29 cellular contexts compared by ENCODE assay signal in the genomic region with DNA sequence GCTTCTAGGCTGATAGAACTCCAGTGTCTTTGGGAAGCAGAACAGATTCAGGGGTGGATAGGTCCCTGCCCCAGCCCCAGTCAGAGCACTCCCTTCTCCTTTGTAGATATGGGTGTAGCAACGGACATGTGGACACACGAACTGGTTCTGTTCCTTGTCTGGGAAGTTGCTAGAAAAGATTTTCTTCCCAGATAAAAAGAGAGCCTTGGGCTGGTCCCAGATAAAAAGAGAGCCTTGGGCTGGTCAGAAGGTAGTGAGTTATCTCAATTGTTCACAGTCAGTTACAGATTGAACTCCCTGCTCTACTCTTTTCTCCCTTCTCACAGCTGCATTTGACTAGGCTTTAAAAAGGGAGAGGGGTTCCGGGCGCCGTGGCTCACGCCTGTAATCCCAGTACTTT. TPM values are rescaled to one million over a fixed set of nuclear protein-coding genes. Genes with fewer than 3 reads are reported as not detected.
A peak's percentile ranks its signal among the peaks of the same experiment; 100 is the strongest.
DNase-seq lines count a peak whose midpoint lies in the region; ATAC-seq and TF ChIP-seq lines count a peak whose summit lies in the region.
"Had no signal": no experiment of that assay in that cellular context is flagged by ENCODE, and none has a peak within 500 bp of the region (broad histone marks: within the 10 kb centered on the region; RNA-seq: fewer than 3 reads in every experiment).

No MANE protein-coding gene starts in this region.

- H4K12ac ChIP-seq in trophoblast cell (ENCODE audit: low read depth, low read length) = no peak overlapping the region

- no TSS peak for BruUV-seq in Caco-2 (replicated peaks; lab: Mats Ljungman, UMichigan)

- H3K36me3 Mint-ChIP-seq in Caco-2 (ENCODE audit: insufficient read depth, unreplicated experiment) = no peaks in the 10 kb centered on the region
- no peaks in the 10 kb centered on the region for H3K36me3 Mint-ChIP-seq in stimulated activated naive B cell treated with anti-CD40 and anti-IgM and Interleukin-4, amounts not matched to agents 10 μg/mL and 1 μg/mL and 100 μg/mL, for 72 hours
- H3K36me3 Mint-ChIP-seq: mesothelial cell of epicardium, naive B cell had no signal

- intact Hi-C loops in Caco-2 (cut with micrococcal nuclease; ENCODE audit: unreplicated experiment) (no loop called here), heart left ventricle (cut with DNase I) (no loop called here)

- CTCF ChIA-PET in Caco-2 (lab: Charles Lee) = interaction anchor here (1.2 to 1.4 kb wide), 2 partner anchors 29 to 53 kb away, joined by 3 to 4 read pairs; a partner anchor contains a TSS

- H3K27me3 ChIP-seq in Caco-2 (replicated peaks; ENCODE audit: control insufficient read depth, insufficient read depth, low read length) (no peaks in the 10 kb centered on the region), trophoblast cell (ENCODE audit: insufficient read depth, low read length) (no peaks in the 10 kb centered on the region), heart left ventricle (no peaks in the 10 kb centered on the region)

- no peak overlapping the region for H3K9ac ChIP-seq in trophoblast cell (ENCODE audit: low read length)

- no peak overlapping the region for H3K18ac ChIP-seq in trophoblast cell (ENCODE audit: low read length)

- ATAC-seq in heart left ventricle = no peak
- ATAC-seq in stimulated activated naive B cell treated with anti-CD40 and anti-IgM and Interleukin-4, amounts not matched to agents 10 μg/mL and 1 μg/mL and 100 μg/mL, for 72 hours (replicated peaks) = no peak
- no peak for ATAC-seq in GM18868 (IDR thresholded peaks at IDR 0.05; ENCODE audit: unreplicated experiment)
- ATAC-seq: activated T-cell treated with anti-CD3 and anti-CD28 coated beads, Interleukin-2, amount 50 U/mL, for 72 hours; effector memory CD8-positive, alpha-beta T cell; heart right ventricle; Panc1; sciatic nerve had no signal

- H2BK5ac ChIP-seq in trophoblast cell (ENCODE audit: low read depth, low read length, poor library complexity) = no peak overlapping the region

- no peaks in the 10 kb centered on the region for H3K27me3 Mint-ChIP-seq in Caco-2 (ENCODE audit: insufficient read depth, unreplicated experiment)
- H3K27me3 Mint-ChIP-seq in stimulated activated naive B cell treated with anti-CD40 and anti-IgM and Interleukin-4, amounts not matched to agents 10 μg/mL and 1 μg/mL and 100 μg/mL, for 72 hours = peaks cover 21 to 25% of the 10 kb centered on the region in 2 donors

- H3K4me3 ChIP-seq in Caco-2 (ENCODE audit: low read depth, low read length) (no peak overlapping the region), trophoblast cell (ENCODE audit: low read depth, low read length) (no peak overlapping the region), heart left ventricle (no peak overlapping the region)
- H3K4me3 ChIP-seq: heart right ventricle, stomach had no signal

- no peak overlapping the region for H2AK5ac ChIP-seq in trophoblast cell (ENCODE audit: low read length)

- H2AFZ ChIP-seq in trophoblast cell (ENCODE audit: insufficient read depth, low read length, poor library complexity) = no peak overlapping the region

- H3K4me1 ChIP-seq in Caco-2 (peaks cover 40% of the 10 kb centered on the region), trophoblast cell (ENCODE audit: control insufficient read depth in 1 of 2, insufficient read depth in 2 of 2, low read length in 2 of 2) (peaks cover 8 to 30% of the 10 kb centered on the region in 2 experiments), heart left ventricle (peaks cover 0 to 14% (median 3%) of the 10 kb centered on the region in 12 donors)

- H3K79me2 ChIP-seq in trophoblast cell (ENCODE audit: control insufficient read depth, insufficient read depth, low read length, poor library complexity) = no peaks in the 10 kb centered on the region

- H3K4me2 ChIP-seq in trophoblast cell (ENCODE audit: low read length) = peak overlapping the region; percentile 9

- H3K4ac ChIP-seq in trophoblast cell (ENCODE audit: low read depth, low read length) = no peak overlapping the region

- POLR2A ChIA-PET in Caco-2 (lab: Charles Lee) = interaction anchor here (0.8 to 1.5 kb wide), 2 partner anchors 9 to 16 kb away, joined by 3 read pairs; no protein-coding TSS in a partner anchor

- H4K8ac ChIP-seq in trophoblast cell (ENCODE audit: low read depth, low read length) = no peak overlapping the region

- peaks cover 27% of the 10 kb centered on the region for H3K4me1 Mint-ChIP-seq in Caco-2 (ENCODE audit: low read depth, unreplicated experiment)
- peaks cover 0 to 6% of the 10 kb centered on the region in 2 donors for H3K4me1 Mint-ChIP-seq in stimulated activated naive B cell treated with anti-CD40 and anti-IgM and Interleukin-4, amounts not matched to agents 10 μg/mL and 1 μg/mL and 100 μg/mL, for 72 hours
- H3K4me1 Mint-ChIP-seq: naive B cell had no signal

- TF ChIP-seq CTCF in Caco-2 (IDR thresholded peaks at IDR 0.05; ENCODE audit: insufficient read depth in 1 of 2, low read depth in 1 of 2, low read length in 1 of 2, severe bottlenecking in 1 of 2, unreplicated experiment in 1 of 2) (no peak), heart left ventricle (IDR thresholded peaks at IDR 0.05) (no peak)

- no peaks in the 10 kb centered on the region for H3K9me3 Mint-ChIP-seq in Caco-2 (ENCODE audit: unreplicated experiment)
- H3K9me3 Mint-ChIP-seq in stimulated activated naive B cell treated with anti-CD40 and anti-IgM and Interleukin-4, amounts not matched to agents 10 μg/mL and 1 μg/mL and 100 μg/mL, for 72 hours = no peaks in the 10 kb centered on the region
- H3K9me3 Mint-ChIP-seq: activated T-cell treated with anti-CD3 and anti-CD28 coated beads, Interleukin-2, amount 50 U/mL, for 72 hours; effector memory CD8-positive, alpha-beta T cell; mesothelial cell of epicardium; naive B cell had no signal

- TF ChIP-seq POLR2A in heart left ventricle (IDR thresholded peaks at IDR 0.05) = no peak

- no peak overlapping the region for H3K27ac Mint-ChIP-seq in Caco-2 (ENCODE audit: unreplicated experiment)
- no peak overlapping the region for H3K27ac Mint-ChIP-seq in stimulated activated naive B cell treated with anti-CD40 and anti-IgM and Interleukin-4, amounts not matched to agents 10 μg/mL and 1 μg/mL and 100 μg/mL, for 72 hours
- H3K27ac Mint-ChIP-seq: activated T-cell treated with anti-CD3 and anti-CD28 coated beads, Interleukin-2, amount 50 U/mL, for 72 hours; effector memory CD8-positive, alpha-beta T cell; mesothelial cell of epicardium had no signal

- H3K14ac ChIP-seq in trophoblast cell (ENCODE audit: low read length) = no peak overlapping the region

- no peaks in the 10 kb centered on the region for H3K9me3 ChIP-seq in Caco-2
- no peaks in the 10 kb centered on the region for H3K9me3 ChIP-seq in trophoblast cell (ENCODE audit: insufficient read depth, low read depth, low read length)
- no peaks in the 10 kb centered on the region for H3K9me3 ChIP-seq in heart left ventricle
- H3K9me3 ChIP-seq: heart right ventricle, neutrophil, stomach had no signal

- no peak overlapping the region for H3K23ac ChIP-seq in trophoblast cell (ENCODE audit: low read length)

- WGBS in trophoblast cell (ENCODE audit: extremely low coverage, insufficient coverage, insufficient read length) = no CpG with 5 or more reads among the region's 6 CpGs
- WGBS in heart left ventricle, 4 donors = 57 to 65% (median 63%) methylated on average over 6 of the region's 6 CpGs

- peak overlapping the region; percentile 37 for H2BK12ac ChIP-seq in trophoblast cell (ENCODE audit: low read length)

- H4K91ac ChIP-seq in trophoblast cell (ENCODE audit: low read depth, low read length) = peak overlapping the region; percentile 73

- H3K27ac ChIP-seq in trophoblast cell (ENCODE audit: low read depth, low read length) = peak overlapping the region; percentile 16
- no peak overlapping the region for H3K27ac ChIP-seq in heart left ventricle
- H3K27ac ChIP-seq: heart right ventricle, neutrophil had no signal

- no peaks in the 10 kb centered on the region for H3K36me3 ChIP-seq in Caco-2 (ENCODE audit: control insufficient read depth, insufficient read depth, low read length)
- H3K36me3 ChIP-seq in trophoblast cell (ENCODE audit: control insufficient read depth in 1 of 2, insufficient read depth in 2 of 2, low read length in 2 of 2) = no peaks in the 10 kb centered on the region
- H3K36me3 ChIP-seq in heart left ventricle = no peaks in the 10 kb centered on the region
- H3K36me3 ChIP-seq: heart right ventricle, neutrophil, stomach had no signal

- H2BK120ac ChIP-seq in trophoblast cell (ENCODE audit: insufficient read depth, low read length, poor library complexity) = no peak overlapping the region

- H3K4me3 Mint-ChIP-seq in Caco-2 (ENCODE audit: unreplicated experiment) = no peak overlapping the region
- no peak overlapping the region for H3K4me3 Mint-ChIP-seq in stimulated activated naive B cell treated with anti-CD40 and anti-IgM and Interleukin-4, amounts not matched to agents 10 μg/mL and 1 μg/mL and 100 μg/mL, for 72 hours
- H3K4me3 Mint-ChIP-seq: activated T-cell treated with anti-CD3 and anti-CD28 coated beads, Interleukin-2, amount 50 U/mL, for 72 hours; effector memory CD8-positive, alpha-beta T cell; mesothelial cell of epicardium; naive B cell had no signal

- DNase-seq in Caco-2 (peak; percentile 44 to 62), OCI-M1 (lab: John Stamatoyannopoulos, UW) (peak; percentile 47), trophoblast cell (peak; percentile 70 to 87), heart left ventricle (no peak)
- DNase-seq in stimulated activated naive B cell treated with anti-CD40 and anti-IgM and Interleukin-4, amounts not matched to agents 10 μg/mL and 1 μg/mL and 100 μg/mL, for 72 hours = no peak
- DNase-seq: activated CD4-positive, alpha-beta T cell treated with anti-CD3 and anti-CD28 coated beads, Interleukin-2, amount 50 U/mL, for 48 hours; activated CD4-positive, CD25-positive, alpha-beta regulatory T cell treated with anti-CD3 and anti-CD28 coated beads, Interleukin-2, amount 50 U/mL, for 72 hours; activated T-cell treated with anti-CD3 and anti-CD28 coated beads, Interleukin-2, amount 50 U/mL, for 72 hours; caudate nucleus; effector memory CD8-positive, alpha-beta T cell; foreskin fibroblast; HCEC 1CT; heart right ventricle; kidney; naive B cell; NCI-H1436 treated with DMSO at 0.1 percent for 48 hours; NCI-H2081 treated with DMSO at 0.1 percent for 48 hours; NCI-H226; NCI-H69; Right ventricle myocardium superior; stimulated activated CD4-positive, alpha-beta T cell treated with anti-CD3 and anti-CD28 coated beads, Interleukin-12 subunit alpha, Interleukin-12 subunit beta, amount 100 ng/mL, for 4 hours; stimulated activated CD4-positive, alpha-beta T cell treated with anti-CD3 and anti-CD28 coated beads, Interleukin-2, amount 100 ng/mL, for 48 hours; stomach; T-helper 2 cell had no signal

- peaks cover 5% of the 10 kb centered on the region for H3K79me1 ChIP-seq in trophoblast cell (ENCODE audit: low read length)

RNA-seq across cellular contexts. Expression of a gene that starts 7.4 kb away (rescaled TPM):
- 42.5 and 47.9 TPM in 2 replicates for total RNA-seq in Caco-2 (2022)
- 81.6 and 84.2 TPM in 2 replicates for polyA plus RNA-seq in trophoblast cell (2013)
- total RNA-seq in heart left ventricle = 10 to 100 TPM; 22.8 to 51.8 (median 37.2) TPM
- 100 to 1,000 TPM in 1 of 2 donors, 10 to 100 TPM in 1; 31.6 to 103 TPM for polyA plus RNA-seq in heart left ventricle

RNA-seq across cellular contexts. Expression of a gene that starts 15.4 kb away (rescaled TPM):
- 38.4 and 43.6 TPM in 2 replicates for total RNA-seq in Caco-2 (2022)
- 39.1 and 39.3 TPM in 2 replicates for polyA plus RNA-seq in trophoblast cell (2013)
- 10 to 100 TPM in 4 of 9 donors, 1 to 10 TPM in 5; 5.4 to 21.7 (median 9.7) TPM for total RNA-seq in heart left ventricle
- 10 to 100 TPM; 15.7 to 36.0 TPM for polyA plus RNA-seq in heart left ventricle

RNA-seq across cellular contexts. Expression of a gene that starts 20.1 kb away (rescaled TPM):
- 27.8 and 30.7 TPM in 2 replicates for total RNA-seq in Caco-2 (2022)
- 143 and 148 TPM in 2 replicates for polyA plus RNA-seq in trophoblast cell (2013)
- 10 to 100 TPM; 46.1 to 70.7 (median 54.4) TPM for total RNA-seq in heart left ventricle
- polyA plus RNA-seq in heart left ventricle = 100 to 1,000 TPM in 1 of 2 donors, 10 to 100 TPM in 1; 75.4 to 216 TPM

RNA-seq across cellular contexts. Expression of a gene that starts 41.6 kb away (rescaled TPM):
- total RNA-seq in Caco-2 (2022) (3.4 and 3.5 TPM in 2 replicates), heart left ventricle (1 to 10 TPM in 2 of 9 donors, under 1 TPM in 7; 0.20 to 2.4 (median 0.61) TPM)
- 2.5 and 2.7 TPM in 2 replicates for polyA plus RNA-seq in trophoblast cell (2013)
- polyA plus RNA-seq in heart left ventricle = 1 to 10 TPM in 1 of 2 donors, under 1 TPM in 1; 0.61 to 1.9 TPM
- total RNA-seq: stomach had no signal

RNA-seq across cellular contexts. Expression of a gene that starts 52.9 kb away (rescaled TPM):
- total RNA-seq in Caco-2 (2022) (215 and 219 TPM in 2 replicates), heart left ventricle (100 to 1,000 TPM; 106 to 199 (median 123) TPM)
- polyA plus RNA-seq in trophoblast cell (2013) = 237 TPM in 2 replicates
- polyA plus RNA-seq in heart left ventricle = 100 to 1,000 TPM; 220 to 283 TPM

Comparison
In these comparisons a context has a peak if more than half of its experiments do, and no peak if none do; other contexts are left out.
1. DNase-seq: peak in Caco-2 (2 of 2), OCI-M1 (single experiment) and trophoblast cell (2 of 2); none in heart left ventricle (0 of 5) and stimulated activated naive B cell treated with anti-CD40 and anti-IgM and Interleukin-4, amounts not matched to agents 10 μg/mL and 1 μg/mL and 100 μg/mL, for 72 hours (single experiment).